Comparison of ENCODE assay signal across 8 cellular contexts in genomic region chrX:41085883-41086626, GRCh38. TPM values are rescaled to one million over a fixed set of nuclear protein-coding genes. Genes with fewer than 3 reads are reported as not detected.
DNase-seq lines count a peak whose midpoint lies in the region; ATAC-seq and TF ChIP-seq lines count a peak whose summit lies in the region.

No MANE protein-coding gene starts in this region.

- ATAC-seq in GM18502 (IDR thresholded peaks at IDR 0.05; ENCODE audit: poor library complexity, unreplicated experiment) (peak; percentile 9), sciatic nerve (peak; percentile 2), HG03439 (IDR thresholded peaks at IDR 0.05; ENCODE audit: unreplicated experiment) (no peak)

- peak overlapping the region; percentile 100 for H3K27ac ChIP-seq in A673 (ENCODE audit: low read depth, low read length, poor library complexity, severe bottlenecking)

- BruUV-seq in A673 (replicated peaks; lab: Mats Ljungman, UMichigan): no TSS peak

- CTCF ChIA-PET in A673 (lab: Charles Lee): interaction anchor here (0.7 to 2.0 kb wide), 3 partner anchors 29 to 180 kb away, joined by 4 to 5 read pairs (median 5); no protein-coding TSS in a partner anchor

- H3K4me1 ChIP-seq in A673 (ENCODE audit: insufficient read depth, low read length, poor library complexity, severe bottlenecking): peaks cover 11% of the 10 kb centered on the region

- H3K9me3 ChIP-seq in A673 (ENCODE audit: low read depth, low read length, poor library complexity, severe bottlenecking): no peaks in the 10 kb centered on the region

- H3K36me3 ChIP-seq in A673 (ENCODE audit: insufficient read depth, low read length, poor library complexity, severe bottlenecking): no peaks in the 10 kb centered on the region

- H3K27me3 ChIP-seq in A673 (replicated peaks; ENCODE audit: insufficient read depth, low read depth, low read length, poor library complexity): no peaks in the 10 kb centered on the region

- POLR2A ChIA-PET in A673 (lab: Charles Lee; ENCODE audit: low non-redundant PET): interaction anchor here (0.6 kb wide), 1 partner anchor 201 kb away, joined by 5 read pairs; no protein-coding TSS in a partner anchor

- TF ChIP-seq CTCF in A673 (conservative IDR thresholded peaks at IDR 0.05; ENCODE audit: low read depth, low read length): no peak

- peak; percentile 57 for DNase-seq in A673 (ENCODE audit: low spot score)
- peak; percentile 57 for DNase-seq in HK-2 (ENCODE audit: unreplicated experiment)
- DNase-seq in T-helper 1 cell: peak; percentile 11 to 45 (median 24)
- DNase-seq in astrocyte of the hippocampus (ENCODE audit: low read depth, low spot score): peak; percentile 77
- DNase-seq in hypothalamus (lab: John Stamatoyannopoulos, UW): peak in 45 of 51 donors; percentile 1 to 69 (median 27)
- peak; percentile 79 for DNase-seq in sciatic nerve (ENCODE audit: low spot score)

- peak overlapping the region; percentile 94 for H3K4me3 ChIP-seq in A673 (ENCODE audit: low read depth, low read length, poor library complexity, severe bottlenecking)

- intact Hi-C loops in A673 (cut with micrococcal nuclease; ENCODE audit: unreplicated experiment): no loop called here
- intact Hi-C loops in sciatic nerve (cut with DNase I): no loop called here

RNA-seq across cellular contexts. Expression of gene USP9X, which starts 0.8 kb away (rescaled TPM):
- 70.6 and 76.0 TPM in 2 replicates for total RNA-seq in A673 (2021)
- 97.2 TPM for total RNA-seq in sciatic nerve

Comparison
In these comparisons a context has a peak if more than half of its experiments do, and no peak if none do; other contexts are left out.
1. DNase-seq: peak in every context shown above with its lines; median percentile 79 in sciatic nerve; 77 in astrocyte of the hippocampus; 57 in A673; 57 in HK-2; 27 in hypothalamus; 24 in T-helper 1 cell.